Comparison of ENCODE assay signal across 26 cellular contexts in genomic region chr11:95494167-95494566, GRCh38.
"Had no signal": no experiment of that assay in that cellular context is flagged by ENCODE, and none has a peak within 500 bp of the region (broad histone marks: within the 10 kb centered on the region; RNA-seq: fewer than 3 reads in every experiment).

No MANE protein-coding gene starts in this region.

- H3K4me1 ChIP-seq: stomach, suprapubic skin, thyroid gland, transverse colon, upper lobe of left lung, upper lobe of right lung, vagina had no signal

- H3K9me3 ChIP-seq: testis, thoracic aorta, thyroid gland, transverse colon, upper lobe of right lung, uterus, vagina had no signal

- H3K27ac ChIP-seq: stomach, suprapubic skin, testis, thoracic aorta, thyroid gland, tibial artery, tibial nerve, transverse colon, upper lobe of left lung, upper lobe of right lung, uterus, vagina had no signal

- H3K36me3 ChIP-seq: stomach, suprapubic skin, thoracic aorta, thyroid gland, tibial artery, tibial nerve, transverse colon, upper lobe of left lung, upper lobe of right lung, uterus, vagina had no signal

- H3K4me3 ChIP-seq: stomach, suprapubic skin, testis, thoracic aorta, thyroid gland, tibial artery, tibial nerve, transverse colon, upper lobe of left lung, upper lobe of right lung, uterus, vagina had no signal

- DNase-seq: stimulated activated CD4-positive, alpha-beta T cell treated with anti-CD3 and anti-CD28 coated beads, Interleukin-2, amount 100 ng/mL, for 48 hours; stimulated activated CD4-positive, alpha-beta T cell treated with anti-CD3 and anti-CD28 coated beads, Interleukin-4, amount 100 ng/mL, for 1 hour; stimulated activated CD4-positive, alpha-beta T cell treated with anti-CD3 and anti-CD28 coated beads, Interleukin-4, amount 100 ng/mL, for 24 hours; stimulated activated CD4-positive, alpha-beta T cell treated with anti-CD3 and anti-CD28 coated beads, Interleukin-4, amount 100 ng/mL, for 4 hours; stimulated activated CD8-positive, alpha-beta memory T cell treated with anti-CD3 and anti-CD28 coated beads, Interleukin-4, amount 100 ng/mL, for 48 hours; stimulated activated naive B cell treated with anti-CD40 and anti-IgM and Interleukin-4, amounts not matched to agents 10 μg/mL and 1 μg/mL and 100 μg/mL, for 72 hours; stimulated activated naive CD4-positive, alpha-beta T cell; stimulated activated naive CD4-positive, alpha-beta T cell treated with Interleukin-2 at 50 U/mL for 16 hours; stimulated activated naive CD8-positive, alpha-beta T cell treated with anti-CD3 and anti-CD28 coated beads, Interleukin-15, amount 100 ng/mL, for 72 hours; stimulated activated naive CD8-positive, alpha-beta T cell treated with anti-CD3 and anti-CD28 coated beads, Interleukin-15, Interleukin-2, amounts not matched to agents 100 U/mL and 50 U/mL, for 24 hours; stomach; substantia nigra; testis; thyroid gland; tibial artery; transverse colon; trophoblast cell; upper lobe of left lung; upper lobe of right lung; uterus had no signal

- ATAC-seq: stimulated activated effector memory CD8-positive, alpha-beta T cell treated with anti-CD3 and anti-CD28 coated beads, Interleukin-12 subunit alpha, Interleukin-12 subunit beta, amount 100 ng/mL, for 72 hours; stimulated activated memory B cell treated with anti-CD40 and anti-IgM and Interleukin-4, amounts not matched to agents 10 μg/mL and 1 μg/mL and 100 μg/mL, for 72 hours; stimulated activated naive B cell treated with anti-CD40 and anti-IgM and Interleukin-4, amounts not matched to agents 10 μg/mL and 1 μg/mL and 100 μg/mL, for 72 hours; stimulated activated naive CD8-positive, alpha-beta T cell treated with anti-CD3 and anti-CD28 coated beads, Interleukin-15, amount 100 ng/mL, for 72 hours; stimulated activated naive CD8-positive, alpha-beta T cell treated with anti-CD3 and anti-CD28 coated beads, Interleukin-15, Interleukin-2, amounts not matched to agents 100 U/mL and 50 U/mL, for 24 hours; upper lobe of right lung had no signal

- H3K27me3 ChIP-seq: stomach, suprapubic skin, testis, thyroid gland, tibial artery, tibial nerve, transverse colon, upper lobe of left lung, upper lobe of right lung, uterus, vagina had no signal
